Comparison of ENCODE assay signal across 8 cellular contexts in the genomic region with DNA sequence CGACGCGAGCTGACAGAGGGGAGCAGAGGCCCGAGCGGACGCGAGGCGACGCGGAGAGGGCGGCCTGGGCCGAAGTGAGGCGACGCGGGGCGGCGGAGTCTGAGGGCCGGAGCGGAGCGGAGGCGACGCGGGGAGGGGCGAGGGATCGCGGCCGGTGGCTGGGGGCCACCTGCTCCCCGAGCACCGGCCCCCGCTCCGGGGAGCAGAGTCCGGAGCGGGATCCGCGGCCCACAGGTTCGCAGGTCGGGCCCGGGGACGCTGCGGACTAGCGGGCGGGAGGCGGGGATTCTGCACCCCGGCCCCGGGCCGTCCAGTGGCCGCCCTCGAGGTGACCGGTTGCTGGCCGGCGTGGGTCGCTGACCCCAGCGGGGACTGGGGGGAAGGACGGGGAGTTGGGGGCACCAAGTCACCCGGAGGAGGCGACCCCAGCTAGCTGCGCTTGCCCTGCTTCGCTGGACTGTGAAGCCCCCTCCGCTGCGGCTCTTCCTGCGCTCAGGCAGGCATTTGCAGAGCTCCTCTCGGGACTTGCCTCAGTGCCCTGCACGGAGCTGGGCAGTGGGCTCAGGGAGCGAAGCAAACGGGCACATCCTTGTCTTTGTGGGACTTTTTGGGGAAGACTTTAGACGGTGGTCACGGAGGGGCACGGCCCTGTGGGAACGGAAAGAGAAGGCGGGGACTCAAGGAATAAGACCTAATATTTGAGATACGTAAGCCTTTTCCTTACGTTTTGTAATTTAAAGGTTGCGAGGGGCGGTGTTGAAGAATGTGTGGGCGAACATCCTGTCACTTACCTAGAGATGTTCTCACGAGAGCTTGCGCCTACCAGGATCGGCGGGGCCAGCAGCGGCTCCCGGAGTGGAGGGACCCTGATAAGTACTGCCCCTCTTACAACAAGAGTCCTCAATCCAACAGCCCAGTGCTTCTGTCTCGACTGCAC. TPM values are rescaled to one million over a fixed set of nuclear protein-coding genes. Genes with fewer than 3 reads are reported as not detected.
DNase-seq lines count a peak whose midpoint lies in the region; ATAC-seq and TF ChIP-seq lines count a peak whose summit lies in the region.

No MANE protein-coding gene starts in this region.

- peak in 1 of 3 donors; percentile 14 for TF ChIP-seq POLR2A in body of pancreas (IDR thresholded peaks at IDR 0.05)

- no peak for TF ChIP-seq CTCF in GM10248 (IDR thresholded peaks at IDR 0.05; ENCODE audit: control extremely low read depth, extremely low read depth, low read depth, missing control alignments)
- TF ChIP-seq CTCF in body of pancreas (IDR thresholded peaks at IDR 0.05), result no peak

- H3K4me3 ChIP-seq in body of pancreas, result peak overlapping the region; percentile 51 to 84

- CTCF ChIA-PET in GM10248 (lab: Yijun Ruan, JAX), result interaction anchor here (1.0 to 1.3 kb wide), 4 partner anchors 14 to 35 kb away, joined by 3 to 4 read pairs (median 4); no protein-coding TSS in a partner anchor

- DNase-seq in GM10248 (ENCODE audit: extremely low spot score) (peak; percentile 38), HT1080 (ENCODE audit: low read depth) (peak; percentile 61), T-helper 2 cell (peak in 4 of 5 experiments; percentile 24 to 79 (median 40)), body of pancreas (peak in 3 of 4 donors; percentile 28 to 31 (median 30)), iPS-NIHi7 (ENCODE audit: extremely low spot score) (peak; percentile 71), NOMO-1 treated with dmso at 0.1 percent for 144 hours (lab: John Stamatoyannopoulos, UW; ENCODE audit: unreplicated experiment) (no peak), Ammon's horn (ENCODE audit: low spot score) (no peak)
- DNase-seq in stimulated activated CD4-positive, alpha-beta T cell treated with anti-CD3 and anti-CD28 coated beads, Interleukin-12 subunit alpha, Interleukin-12 subunit beta, amount 100 ng/mL, for 4 hours, result peak; percentile 48

- intact Hi-C loops in body of pancreas (cut with DNase I), result no loop called here

- H3K9me3 ChIP-seq in body of pancreas, result no peaks in the 10 kb centered on the region

- peaks cover 21% of the 10 kb centered on the region for H3K4me1 ChIP-seq in body of pancreas

- peak; percentile 42 for ATAC-seq in body of pancreas

- no peaks in the 10 kb centered on the region for H3K27me3 ChIP-seq in body of pancreas

- peaks cover 4 to 11% of the 10 kb centered on the region in 2 donors for H3K36me3 ChIP-seq in body of pancreas (replicated peaks in 1 of 2; ENCODE audit: insufficient read depth in 1 of 2, low read depth in 2 of 2)

- POLR2A ChIA-PET in GM10248 (lab: Yijun Ruan, JAX), result interaction anchor here (0.6 to 3.3 kb wide), 4 partner anchors 26 to 147 kb away, joined by 3 to 13 read pairs (median 10); a partner anchor contains a TSS

- H3K27ac ChIP-seq in body of pancreas, result peak overlapping the region; percentile 83 to 96 (median 94)

- 3% methylated on average over 23 to 58 of the region's 82 CpGs for WGBS in body of pancreas, 2 donors

RNA-seq across cellular contexts. Expression of a gene that starts 0.6 kb away (rescaled TPM):
- 37.4 and 54.9 TPM in 2 replicates for total RNA-seq in HT1080 (2014; rRNA removed; shearing (Covaris generic))
- 44.3 and 51.8 TPM in 2 replicates for polyA plus RNA-seq in HT1080 (2015; cell fraction: cytosol; rRNA removed)
- 41.0 and 44.7 TPM in 2 replicates for polyA plus RNA-seq in HT1080 (2015; cell fraction: nucleus; rRNA removed)
- 10 to 100 TPM; 10.1 to 14.5 TPM for total RNA-seq in body of pancreas

RNA-seq across cellular contexts. Expression of a gene that starts 29.8 kb away (rescaled TPM):
- total RNA-seq in HT1080 (2014; rRNA removed; shearing (Covaris generic)), result 155 and 158 TPM in 2 replicates
- 111 and 119 TPM in 2 replicates for polyA plus RNA-seq in HT1080 (2015; cell fraction: cytosol; rRNA removed)
- polyA plus RNA-seq in HT1080 (2015; cell fraction: nucleus; rRNA removed), result 240 and 255 TPM in 2 replicates
- total RNA-seq in body of pancreas, result 10 to 100 TPM; 62.6 to 75.0 TPM

Comparison
In these comparisons a context has a peak if more than half of its experiments do, and no peak if none do; other contexts are left out.
1. DNase-seq: peak in GM10248 (single experiment), HT1080 (single experiment), T-helper 2 cell (4 of 5), body of pancreas (3 of 4), iPS-NIHi7 (single experiment) and stimulated activated CD4-positive, alpha-beta T cell treated with anti-CD3 and anti-CD28 coated beads, Interleukin-12 subunit alpha, Interleukin-12 subunit beta, amount 100 ng/mL, for 4 hours (single experiment); none in NOMO-1 treated with dmso at 0.1 percent for 144 hours (single experiment) and Ammon's horn (single experiment).